22 cellular contexts compared by ENCODE assay signal in the genomic region with DNA sequence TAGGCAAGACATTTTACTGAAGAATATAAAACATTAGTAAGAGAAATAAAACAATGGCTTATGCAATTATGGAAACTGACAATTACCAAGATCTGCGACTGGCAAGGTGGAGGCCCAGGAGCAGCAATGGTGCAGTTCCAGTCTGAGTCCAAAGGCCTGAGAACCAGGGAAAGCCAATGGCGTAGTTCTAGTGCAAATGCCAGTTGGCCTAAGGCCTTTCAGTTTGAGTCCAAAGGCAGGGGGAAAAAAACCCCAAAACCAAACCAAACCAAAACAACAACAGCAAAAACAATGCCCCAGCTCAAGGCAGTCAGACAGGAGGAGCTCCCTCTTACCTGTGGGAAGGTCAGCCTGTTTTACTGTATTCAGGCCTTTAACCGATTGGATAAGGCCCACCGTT.
DNase-seq lines count a peak whose midpoint lies in the region; ATAC-seq, FAIRE-seq and TF ChIP-seq lines count a peak whose summit lies in the region.
"Had no signal": no experiment of that assay in that cellular context is flagged by ENCODE, and none has a peak within 500 bp of the region (broad histone marks: within the 10 kb centered on the region; RNA-seq: fewer than 3 reads in every experiment).

No MANE protein-coding gene starts in this region.

- TF ChIP-seq RAD21 in GM12878 (IDR thresholded peaks at IDR 0.05; ENCODE audit: insufficient read depth, low read depth, low read length): no peak

- H3K9me3 ChIP-seq in MM.1S (replicated peaks; ENCODE audit: insufficient read depth, low read length): no peaks in the 10 kb centered on the region
- peaks cover 12% of the 10 kb centered on the region for H3K9me3 ChIP-seq in GM12878 (replicated peaks; ENCODE audit: control insufficient read depth, insufficient read depth, low read length)
- H3K9me3 ChIP-seq: Peyer's patch had no signal

- peaks cover 47% of the 10 kb centered on the region for H3K36me3 ChIP-seq in MM.1S (replicated peaks; ENCODE audit: insufficient read depth, low read length)
- H3K36me3 ChIP-seq in GM12878 (ENCODE audit: control insufficient read depth in 2 of 2, insufficient read depth in 2 of 2, low read length in 1 of 2): peaks cover 0 to 15% of the 10 kb centered on the region in 2 experiments; a peak in 3 of 4 replicates
- H3K36me3 ChIP-seq: Peyer's patch had no signal

- no peaks in the 10 kb centered on the region for H3K27me3 ChIP-seq in MM.1S (replicated peaks; ENCODE audit: insufficient read depth, low read length)
- H3K27me3 ChIP-seq in GM12878 (replicated peaks in 1 of 2; ENCODE audit: control insufficient read depth in 2 of 2, insufficient read depth in 2 of 2, low read length in 1 of 2): no peaks in the 10 kb centered on the region
- H3K27me3 ChIP-seq: Peyer's patch had no signal

- H3K79me2 ChIP-seq in MM.1S (ENCODE audit: low read length) (peaks cover 94% of the 10 kb centered on the region), GM12878 (ENCODE audit: control insufficient read depth, insufficient read depth, low read length) (peaks cover 77% of the 10 kb centered on the region)

- no peak overlapping the region for H2AFZ ChIP-seq in MM.1S (ENCODE audit: low read length)
- no peak overlapping the region for H2AFZ ChIP-seq in GM12878 (ENCODE audit: control insufficient read depth, low read depth, low read length)

- H3F3A ChIP-seq in MM.1S (ENCODE audit: insufficient read depth, low read length): peaks cover 44% of the 10 kb centered on the region

- TF ChIP-seq CTCF in MM.1S (IDR thresholded peaks at IDR 0.05; ENCODE audit: low read length): no peak
- no peak for TF ChIP-seq CTCF in GM12878 (IDR thresholded peaks at IDR 0.05 in 2 of 3, conservative IDR thresholded peaks at IDR 0.05 in 1 of 3; ENCODE audit: control insufficient read depth in 2 of 3, extremely low read depth in 1 of 3, insufficient read depth in 1 of 3, low read depth in 3 of 3, low read length in 3 of 3)
- no peak for TF ChIP-seq CTCF in D721Med (IDR thresholded peaks at IDR 0.05; ENCODE audit: insufficient read depth, missing control alignments)

- no peaks in the 10 kb centered on the region for H3K27me3 Mint-ChIP-seq in activated naive CD8-positive, alpha-beta T cell
- no peaks in the 10 kb centered on the region for H3K27me3 Mint-ChIP-seq in activated naive CD8-positive, alpha-beta T cell treated with anti-CD3 and anti-CD28 coated beads, Interleukin-2, amount 50 U/mL, for 24 hours
- H3K27me3 Mint-ChIP-seq in stimulated activated naive B cell treated with anti-CD40 and anti-IgM and Interleukin-4, amounts not matched to agents 10 μg/mL and 1 μg/mL and 100 μg/mL, for 72 hours: no peaks in the 10 kb centered on the region

- H3K9me2 ChIP-seq in MM.1S (replicated peaks; ENCODE audit: insufficient read depth, low read length): no peaks in the 10 kb centered on the region
- H3K9me2 ChIP-seq: SK-N-SH had no signal

- 27% methylated on average over 4 of the region's 4 CpGs for WGBS in GM12878 (ENCODE audit: insufficient coverage, insufficient replicate concordance, low lambda C conversion rate, missing lambda C conversion rate)

- no peak for TF ChIP-seq EP300 in GM12878 (IDR thresholded peaks at IDR 0.05; ENCODE audit: borderline replicate concordance in 1 of 2, control insufficient read depth in 1 of 2, low read depth in 2 of 2, low read length in 2 of 2)

- H3K4me1 ChIP-seq in MM.1S (ENCODE audit: low read length) (peaks cover 48% of the 10 kb centered on the region), GM12878 (ENCODE audit: control insufficient read depth, insufficient read depth, low read length) (peaks cover 54% of the 10 kb centered on the region)

- H3K27ac ChIP-seq in MM.1S (ENCODE audit: low read length) (no peak overlapping the region), GM12878 (ENCODE audit: control insufficient read depth, insufficient read depth) (peak overlapping the region; percentile 64)
- H3K27ac ChIP-seq: HL-60 had no signal

- FAIRE-seq in GM12878 (lab: Jason Lieb, UNC) (no peak), D721Med (lab: Jason Lieb, UNC) (no peak)
- FAIRE-seq: A204.1 had no signal

- CTCF ChIA-PET in GM12878 (lab: Yijun Ruan, JAX): interaction anchor here (0.9 to 5.7 kb wide), 3 partner anchors 10 to 162 kb away, joined by 3 to 36 read pairs (median 4); no protein-coding TSS in a partner anchor

- H3K4me2 ChIP-seq in MM.1S (ENCODE audit: low read depth, low read length) (0 out of 2 replicates have a peak overlapping the region, but pooled peaks have one; percentile 4), GM12878 (ENCODE audit: control insufficient read depth, insufficient read depth) (peak overlapping the region; percentile 45)
- H3K4me2 ChIP-seq: SK-N-SH had no signal

- in situ Hi-C loops in GM12878 (cut with MboI): no loop called here

- no peak for ATAC-seq in activated naive CD8-positive, alpha-beta T cell treated with anti-CD3 and anti-CD28 coated beads, Interleukin-2, amount 50 U/mL, for 24 hours
- ATAC-seq in GM12878 (peak; percentile 6), HG03442 (IDR thresholded peaks at IDR 0.05; ENCODE audit: unreplicated experiment) (no peak)
- ATAC-seq in stimulated activated naive B cell treated with anti-CD40 and anti-IgM and Interleukin-4, amounts not matched to agents 10 μg/mL and 1 μg/mL and 100 μg/mL, for 72 hours (replicated peaks): no peak

- TF ChIP-seq POLR2A in GM12878 (IDR thresholded peaks at IDR 0.05; ENCODE audit: low read depth, low read length): no peak

- H3K4me3 ChIP-seq in MM.1S (ENCODE audit: low read length): no peak overlapping the region
- no peak overlapping the region for H3K4me3 ChIP-seq in GM12878
- H3K4me3 ChIP-seq: Peyer's patch had no signal

- intact Hi-C loops in GM12878 (cut with micrococcal nuclease; ENCODE audit: unreplicated experiment): no loop called here

- H3K27ac Mint-ChIP-seq in activated naive CD8-positive, alpha-beta T cell: peak overlapping the region; percentile 41
- no peak overlapping the region for H3K27ac Mint-ChIP-seq in activated naive CD8-positive, alpha-beta T cell treated with anti-CD3 and anti-CD28 coated beads, Interleukin-2, amount 50 U/mL, for 24 hours
- peak overlapping the region; percentile 65 for H3K27ac Mint-ChIP-seq in stimulated activated naive B cell treated with anti-CD40 and anti-IgM and Interleukin-4, amounts not matched to agents 10 μg/mL and 1 μg/mL and 100 μg/mL, for 72 hours
- H3K27ac Mint-ChIP-seq: CD14-positive monocyte, HFFc6 had no signal

- SMC1A ChIA-PET in GM12878 (lab: Charles Lee; ENCODE audit: uncharacterized antibody, unreplicated experiment): interaction anchor here (1.0 to 8.6 kb wide), 9 partner anchors 9 to 119 kb away, joined by 3 to 150 read pairs (median 29); a partner anchor contains a TSS

- H3K9ac ChIP-seq in MM.1S (ENCODE audit: low read length): no peak overlapping the region
- H3K9ac ChIP-seq in GM12878 (ENCODE audit: control insufficient read depth, insufficient read depth, low read length): no peak overlapping the region
- H3K9ac ChIP-seq: SK-N-SH had no signal

- RAD21 ChIA-PET in GM12878 (lab: Charles Lee; ENCODE audit: unreplicated experiment): interaction anchor here (0.8 to 8.4 kb wide), 5 partner anchors 9 to 70 kb away, joined by 3 to 183 read pairs (median 29); no protein-coding TSS in a partner anchor

- no peak for DNase-seq in activated naive CD8-positive, alpha-beta T cell treated with anti-CD3 and anti-CD28 coated beads, Interleukin-2, amount 50 U/mL, for 24 hours
- DNase-seq in MM.1S: no peak
- DNase-seq in GM12878 (ENCODE audit: low read depth, low spot score): no peak
- no peak for DNase-seq in stimulated activated naive B cell treated with anti-CD40 and anti-IgM and Interleukin-4, amounts not matched to agents 10 μg/mL and 1 μg/mL and 100 μg/mL, for 72 hours
- DNase-seq in NCI-H774 (lab: John Stamatoyannopoulos, UW): no peak
- DNase-seq in D721Med (ENCODE audit: insufficient read length, low spot score): no peak
- DNase-seq: DMS79, GDM1, HFFc6, KBM-7, NCI-H1105, NCI-H1694 treated with DMSO at 0.1 percent for 48 hours, NCI-H446, NCI-H748 treated with DMSO at 0.1 percent for 48 hours, Peyer's patch, Right ventricle myocardium superior, SK-N-SH had no signal

- H3K4me1 Mint-ChIP-seq in activated naive CD8-positive, alpha-beta T cell (ENCODE audit: low read depth): peaks cover 73% of the 10 kb centered on the region
- H3K4me1 Mint-ChIP-seq in activated naive CD8-positive, alpha-beta T cell treated with anti-CD3 and anti-CD28 coated beads, Interleukin-2, amount 50 U/mL, for 24 hours: peaks cover 77% of the 10 kb centered on the region
- H3K4me1 Mint-ChIP-seq in stimulated activated naive B cell treated with anti-CD40 and anti-IgM and Interleukin-4, amounts not matched to agents 10 μg/mL and 1 μg/mL and 100 μg/mL, for 72 hours: peaks cover 54 to 92% of the 10 kb centered on the region in 2 donors

- peaks cover 31% of the 10 kb centered on the region for H3K36me3 Mint-ChIP-seq in activated naive CD8-positive, alpha-beta T cell
- peaks cover 52% of the 10 kb centered on the region for H3K36me3 Mint-ChIP-seq in activated naive CD8-positive, alpha-beta T cell treated with anti-CD3 and anti-CD28 coated beads, Interleukin-2, amount 50 U/mL, for 24 hours (ENCODE audit: low read depth)
- H3K36me3 Mint-ChIP-seq in stimulated activated naive B cell treated with anti-CD40 and anti-IgM and Interleukin-4, amounts not matched to agents 10 μg/mL and 1 μg/mL and 100 μg/mL, for 72 hours: peaks cover 41 to 53% of the 10 kb centered on the region in 2 donors

- H4K20me1 ChIP-seq in MM.1S (ENCODE audit: insufficient read depth, low read length) (no peaks in the 10 kb centered on the region; the same call in 1 of the 2 replicates), GM12878 (ENCODE audit: control insufficient read depth, insufficient read depth) (no peaks in the 10 kb centered on the region)

- no TSS peak for BruUV-seq in GM12878 (replicated peaks; lab: Mats Ljungman, UMichigan)

- no peak overlapping the region for H3K4me3 Mint-ChIP-seq in activated naive CD8-positive, alpha-beta T cell
- H3K4me3 Mint-ChIP-seq in activated naive CD8-positive, alpha-beta T cell treated with anti-CD3 and anti-CD28 coated beads, Interleukin-2, amount 50 U/mL, for 24 hours: no peak overlapping the region
- H3K4me3 Mint-ChIP-seq in stimulated activated naive B cell treated with anti-CD40 and anti-IgM and Interleukin-4, amounts not matched to agents 10 μg/mL and 1 μg/mL and 100 μg/mL, for 72 hours: no peak overlapping the region
- H3K4me3 Mint-ChIP-seq: CD14-positive monocyte, HFFc6 had no signal

- H3K9me3 Mint-ChIP-seq in activated naive CD8-positive, alpha-beta T cell (ENCODE audit: low read depth): peaks cover 4% of the 10 kb centered on the region
- H3K9me3 Mint-ChIP-seq in activated naive CD8-positive, alpha-beta T cell treated with anti-CD3 and anti-CD28 coated beads, Interleukin-2, amount 50 U/mL, for 24 hours: peaks cover 16% of the 10 kb centered on the region
- peaks cover 7 to 9% of the 10 kb centered on the region in 2 donors for H3K9me3 Mint-ChIP-seq in stimulated activated naive B cell treated with anti-CD40 and anti-IgM and Interleukin-4, amounts not matched to agents 10 μg/mL and 1 μg/mL and 100 μg/mL, for 72 hours
- H3K9me3 Mint-ChIP-seq: HFFc6 had no signal

- POLR2A ChIA-PET in GM12878 (lab: Charles Lee): interaction anchor here (1.0 to 5.8 kb wide), 6 partner anchors 9 to 56 kb away, joined by 3 to 137 read pairs (median 24); no protein-coding TSS in a partner anchor
